In the genomic region with DNA sequence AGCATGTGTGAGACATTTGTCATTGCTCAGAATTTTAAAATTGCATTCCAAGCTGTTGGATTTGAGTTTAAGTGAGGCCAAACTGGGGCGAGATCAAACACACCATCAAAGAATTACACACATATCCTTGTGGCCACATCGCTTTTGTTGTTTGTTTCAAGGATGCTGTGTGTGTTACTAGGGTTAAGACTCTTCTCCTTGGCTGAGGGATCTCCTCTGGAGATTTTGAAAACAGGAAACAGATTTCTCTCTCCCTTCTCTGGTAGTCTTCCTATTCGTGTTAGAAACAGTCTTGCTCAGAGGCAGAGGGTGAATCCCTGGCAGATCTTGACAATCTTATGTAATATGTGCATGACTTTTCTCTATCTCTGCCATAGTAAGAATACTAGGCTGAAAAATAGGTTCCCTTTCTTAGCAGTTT, we compare ENCODE assay signal across 12 cellular contexts.
DNase-seq lines count a peak whose midpoint lies in the region; ATAC-seq and TF ChIP-seq lines count a peak whose summit lies in the region.
"Had no signal": no experiment of that assay in that cellular context is flagged by ENCODE, and none has a peak within 500 bp of the region (broad histone marks: within the 10 kb centered on the region; RNA-seq: fewer than 3 reads in every experiment).

No MANE protein-coding gene starts in this region.

- peak overlapping the region; percentile 9 for H3K27ac Mint-ChIP-seq in chondrocyte (ENCODE audit: unreplicated experiment)
- peak overlapping the region; percentile 19 to 69 (median 33) for H3K27ac Mint-ChIP-seq in nephron
- no peak overlapping the region for H3K27ac Mint-ChIP-seq in Caco-2 (ENCODE audit: unreplicated experiment)
- H3K27ac Mint-ChIP-seq: dendritic cell treated with granulocyte-macrophage colony-stimulating factor and Interleukin-4, amounts not matched to agents 40 ng/mL and 50 ng/mL, for 4 days had no signal

- POLR2A ChIA-PET in Caco-2 (lab: Charles Lee) = no interaction called here

- H3K9me2 ChIP-seq in GM23248 (ENCODE audit: insufficient read depth) = no peaks in the 10 kb centered on the region

- no TSS peak for BruUV-seq in Caco-2 (replicated peaks; lab: Mats Ljungman, UMichigan)

- in situ Hi-C loops in GM23248 (cut with MboI) = no loop called here

- no peak overlapping the region for H2AFZ ChIP-seq in GM23248

- H3K4me2 ChIP-seq in GM23248 (ENCODE audit: unreplicated experiment) = peak overlapping the region; percentile 18

- intact Hi-C loops in Caco-2 (cut with micrococcal nuclease; ENCODE audit: unreplicated experiment) = no loop called here

- peak; percentile 10; the same call in 1 of the 3 replicates for ATAC-seq in RWPE2 (ENCODE audit: low read depth)
- ATAC-seq in HG03354 (IDR thresholded peaks at IDR 0.05; ENCODE audit: poor library complexity, severe bottlenecking, unreplicated experiment) = no peak

- H3K36me3 Mint-ChIP-seq in chondrocyte (ENCODE audit: low read depth) (peaks cover 30% of the 10 kb centered on the region), nephron (ENCODE audit: low read depth) (peaks cover 51% of the 10 kb centered on the region), Caco-2 (ENCODE audit: insufficient read depth, unreplicated experiment) (peaks cover 60% of the 10 kb centered on the region)

- H3K9ac ChIP-seq in GM23248 = peak overlapping the region; percentile 36; the same call in 1 of the 2 replicates

- whole genome bisulfite sequencing in GM23248 (ENCODE audit: low coverage in 1 of 2, low lambda C conversion rate in 2 of 2, missing lambda C conversion rate in 2 of 2), 2 experiments = 11 to 20% methylated on average over 3 of the region's 3 CpGs

- TF ChIP-seq CTCF in RWPE2 (IDR thresholded peaks at IDR 0.05; ENCODE audit: poor library complexity, severe bottlenecking) (no peak), chondrocyte (IDR thresholded peaks at IDR 0.05) (no peak), nephron (IDR thresholded peaks at IDR 0.05; ENCODE audit: unreplicated experiment in 3 of 3) (no peak), Caco-2 (IDR thresholded peaks at IDR 0.05; ENCODE audit: insufficient read depth in 1 of 2, low read depth in 1 of 2, low read length in 1 of 2, severe bottlenecking in 1 of 2, unreplicated experiment in 1 of 2) (no peak)

- H3K27ac ChIP-seq in GM23248 (peak overlapping the region; percentile 62), RWPE2 (ENCODE audit: poor library complexity, severe bottlenecking) (no peak overlapping the region)

- no peaks in the 10 kb centered on the region for H3K27me3 ChIP-seq in GM23248 (replicated peaks; ENCODE audit: insufficient read depth)
- no peaks in the 10 kb centered on the region for H3K27me3 ChIP-seq in RWPE2 (ENCODE audit: insufficient read depth, poor library complexity, severe bottlenecking)
- no peaks in the 10 kb centered on the region for H3K27me3 ChIP-seq in Caco-2 (replicated peaks; ENCODE audit: control insufficient read depth, insufficient read depth, low read length)

- H3K9me3 Mint-ChIP-seq in chondrocyte (ENCODE audit: low read depth) (no peaks in the 10 kb centered on the region), nephron (no peaks in the 10 kb centered on the region), Caco-2 (ENCODE audit: unreplicated experiment) (no peaks in the 10 kb centered on the region)
- H3K9me3 Mint-ChIP-seq: dendritic cell treated with granulocyte-macrophage colony-stimulating factor and Interleukin-4, amounts not matched to agents 40 ng/mL and 50 ng/mL, for 4 days had no signal

- CTCF ChIA-PET in Caco-2 (lab: Charles Lee) = no interaction called here

- H3K4me3 ChIP-seq in GM23248 (no peak overlapping the region), RWPE2 (ENCODE audit: severe bottlenecking) (no peak overlapping the region), Caco-2 (ENCODE audit: low read depth, low read length) (no peak overlapping the region)

- DNase-seq in GM23248 (peak; percentile 73), RWPE2 (ENCODE audit: low spot score) (no peak), chondrocyte (ENCODE audit: low spot score) (no peak), Caco-2 (no peak), NCI-H748 (lab: John Stamatoyannopoulos, UW; ENCODE audit: unreplicated experiment) (no peak), NCI-H187 (lab: John Stamatoyannopoulos, UW) (no peak)
- DNase-seq: DMS 273 treated with DMSO at 0.1 percent for 48 hours; hypothalamus; stimulated activated CD8-positive, alpha-beta memory T cell treated with anti-CD3 and anti-CD28 coated beads, Interleukin-4, amount 100 ng/mL, for 48 hours had no signal

- peaks cover 18% of the 10 kb centered on the region for H3K4me1 Mint-ChIP-seq in chondrocyte (ENCODE audit: low read depth)
- peaks cover 26% of the 10 kb centered on the region for H3K4me1 Mint-ChIP-seq in nephron
- no peaks in the 10 kb centered on the region for H3K4me1 Mint-ChIP-seq in Caco-2 (ENCODE audit: low read depth, unreplicated experiment)

- H3K79me2 ChIP-seq in GM23248 (ENCODE audit: insufficient read depth) = no peaks in the 10 kb centered on the region

- H3K4me3 Mint-ChIP-seq in chondrocyte (ENCODE audit: unreplicated experiment) = no peak overlapping the region
- H3K4me3 Mint-ChIP-seq in nephron = no peak overlapping the region
- no peak overlapping the region for H3K4me3 Mint-ChIP-seq in Caco-2 (ENCODE audit: unreplicated experiment)
- H3K4me3 Mint-ChIP-seq: dendritic cell treated with granulocyte-macrophage colony-stimulating factor and Interleukin-4, amounts not matched to agents 40 ng/mL and 50 ng/mL, for 4 days had no signal

- H3K27me3 Mint-ChIP-seq in chondrocyte (ENCODE audit: low read depth) (no peaks in the 10 kb centered on the region), nephron (ENCODE audit: low read depth) (no peaks in the 10 kb centered on the region), Caco-2 (ENCODE audit: insufficient read depth, unreplicated experiment) (no peaks in the 10 kb centered on the region)
- H3K27me3 Mint-ChIP-seq: dendritic cell treated with granulocyte-macrophage colony-stimulating factor and Interleukin-4, amounts not matched to agents 40 ng/mL and 50 ng/mL, for 4 days had no signal

- peaks cover 20% of the 10 kb centered on the region for H3K36me3 ChIP-seq in GM23248 (ENCODE audit: low read depth)
- peaks cover 23% of the 10 kb centered on the region for H3K36me3 ChIP-seq in RWPE2 (ENCODE audit: low read depth)
- peaks cover 5% of the 10 kb centered on the region for H3K36me3 ChIP-seq in Caco-2 (ENCODE audit: control insufficient read depth, insufficient read depth, low read length)

- H3K4me1 ChIP-seq in GM23248 (ENCODE audit: insufficient read depth) (peaks cover 18% of the 10 kb centered on the region), RWPE2 (ENCODE audit: insufficient read depth, poor library complexity, severe bottlenecking) (peaks cover 3% of the 10 kb centered on the region), Caco-2 (no peaks in the 10 kb centered on the region)

- H3K9me3 ChIP-seq in GM23248 (ENCODE audit: low read depth) (no peaks in the 10 kb centered on the region), RWPE2 (ENCODE audit: severe bottlenecking) (no peaks in the 10 kb centered on the region), Caco-2 (no peaks in the 10 kb centered on the region)

- peaks cover 30% of the 10 kb centered on the region for H3F3A ChIP-seq in GM23248 (ENCODE audit: insufficient read depth)

- no peaks in the 10 kb centered on the region for H4K20me1 ChIP-seq in GM23248 (ENCODE audit: insufficient read depth)
